Comparison of ENCODE assay signal across 8 cellular contexts in the genomic region with DNA sequence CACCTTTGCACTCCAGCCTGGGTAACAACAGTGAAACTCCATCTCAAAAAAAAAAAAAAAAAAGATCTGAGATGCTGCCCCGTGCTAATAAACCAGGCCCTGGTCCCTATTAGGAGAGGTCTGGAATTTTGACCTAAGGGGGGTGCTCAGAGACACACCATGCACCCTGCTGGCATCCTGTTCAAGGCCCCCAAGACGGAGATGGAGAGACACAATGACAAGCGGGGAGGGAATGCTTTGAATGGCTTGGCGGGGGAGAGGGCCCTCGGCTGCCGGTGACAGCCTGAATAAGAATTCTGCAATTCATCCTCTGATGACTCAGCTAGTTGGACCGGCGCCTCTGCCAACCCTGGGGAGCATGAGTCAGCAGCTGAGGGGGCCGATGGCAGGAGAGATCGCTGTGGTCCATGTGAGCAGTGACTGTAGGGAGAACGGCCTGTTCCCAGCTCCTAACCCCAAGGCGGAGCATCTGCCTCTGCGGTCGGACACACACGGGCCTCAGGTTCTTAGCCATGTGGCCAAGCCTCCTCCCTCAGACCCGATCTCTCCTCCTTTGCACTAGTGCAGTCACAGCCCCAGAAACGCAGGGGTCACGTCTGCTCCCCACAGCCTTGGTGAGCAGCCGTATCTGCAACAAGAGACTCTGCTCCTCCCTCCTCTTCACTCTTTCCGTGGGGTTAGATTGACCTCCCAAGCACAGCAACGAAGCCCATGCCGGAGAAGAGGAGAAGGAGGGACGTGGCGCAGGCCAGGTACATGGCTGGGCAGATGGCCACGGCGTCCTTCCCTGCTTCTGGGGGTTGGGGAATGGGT. TPM values are rescaled to one million over a fixed set of nuclear protein-coding genes. Genes with fewer than 3 reads are reported as not detected.
DNase-seq lines count a peak whose midpoint lies in the region; ATAC-seq and TF ChIP-seq lines count a peak whose summit lies in the region.

No MANE protein-coding gene starts in this region.

- no peak for TF ChIP-seq CTCF in lower lobe of right lung (IDR thresholded peaks at IDR 0.05)

- peak; percentile 13 for DNase-seq in DMS79 (lab: John Stamatoyannopoulos, UW)
- DNase-seq in NCI-H1436 (lab: John Stamatoyannopoulos, UW), result peak; percentile 75
- DNase-seq in activated CD4-positive, alpha-beta T cell treated with anti-CD3 and anti-CD28 coated beads for 4 hours, result peak; percentile 48 to 71
- DNase-seq in lower lobe of right lung, result peak; percentile 80
- peak; percentile 38 to 60 (median 45) for DNase-seq in stimulated activated CD4-positive, alpha-beta T cell treated with anti-CD3 and anti-CD28 coated beads, TNF-alpha, amount 100 ng/mL, for 48 hours (ENCODE audit: low read depth in 3 of 3)

- H3K4me1 ChIP-seq in ectodermal cell (ENCODE audit: control insufficient read depth, insufficient read depth, low read length) (peaks cover 12% of the 10 kb centered on the region), lower lobe of right lung (peaks cover 28% of the 10 kb centered on the region)

- peak; percentile 87 to 90 for ATAC-seq in lower lobe of right lung
- ATAC-seq in HG02798 (IDR thresholded peaks at IDR 0.05; ENCODE audit: poor library complexity, unreplicated experiment), result no peak
- ATAC-seq in HG03196 (IDR thresholded peaks at IDR 0.05; ENCODE audit: unreplicated experiment), result no peak

- WGBS in ectodermal cell, 2 experiments, result 29 to 31% methylated on average over 26 of the region's 26 CpGs

- intact Hi-C loops in lower lobe of right lung (cut with DNase I), result loop anchor here (5.0 kb wide), 1 partner anchor 37 kb away; no protein-coding TSS in a partner anchor

- H3K27me3 ChIP-seq in ectodermal cell (ENCODE audit: control insufficient read depth, insufficient read depth, low read length, poor library complexity, severe bottlenecking) (no peaks in the 10 kb centered on the region), lower lobe of right lung (ENCODE audit: low read depth) (no peaks in the 10 kb centered on the region)

- H3K9me3 ChIP-seq in ectodermal cell (ENCODE audit: control insufficient read depth, low read length) (no peaks in the 10 kb centered on the region), lower lobe of right lung (no peaks in the 10 kb centered on the region)

- H3K27ac ChIP-seq in ectodermal cell (ENCODE audit: insufficient read depth, low read depth, low read length, poor library complexity, severe bottlenecking) (peak overlapping the region; percentile 36), lower lobe of right lung (no peak overlapping the region)

- no peak overlapping the region for H3K4me3 ChIP-seq in ectodermal cell (ENCODE audit: insufficient read depth, low read depth, low read length)
- no peak overlapping the region for H3K4me3 ChIP-seq in lower lobe of right lung

- H3K36me3 ChIP-seq in ectodermal cell (ENCODE audit: control insufficient read depth, insufficient read depth, low read length) (no peaks in the 10 kb centered on the region), lower lobe of right lung (no peaks in the 10 kb centered on the region)

RNA-seq across cellular contexts. Expression of gene TRIM56, which starts 14.9 kb away (rescaled TPM):
- polyA plus RNA-seq in ectodermal cell (2013, experiment 1 of 4), result 5.4 TPM
- 4.9 TPM for polyA plus RNA-seq in ectodermal cell (2013, experiment 2 of 4)
- polyA plus RNA-seq in ectodermal cell (2013, experiment 3 of 4), result 2.5 TPM
- 4.3 TPM for polyA plus RNA-seq in ectodermal cell (2013, experiment 4 of 4)
- total RNA-seq in lower lobe of right lung, result 61.9 TPM

RNA-seq across cellular contexts. Expression of gene SERPINE1, which starts 26.7 kb away (rescaled TPM):
- polyA plus RNA-seq in ectodermal cell (2013, experiment 1 of 4), result 2.8 TPM
- polyA plus RNA-seq in ectodermal cell (2013, experiment 2 of 4), result 1.7 TPM
- 2.7 TPM for polyA plus RNA-seq in ectodermal cell (2013, experiment 3 of 4)
- polyA plus RNA-seq in ectodermal cell (2013, experiment 4 of 4), result 3.0 TPM
- 15.4 TPM for total RNA-seq in lower lobe of right lung

RNA-seq across cellular contexts. Expression of gene AP1S1, which starts 54.1 kb away (rescaled TPM):
- 57.2 TPM for polyA plus RNA-seq in ectodermal cell (2013, experiment 1 of 4)
- polyA plus RNA-seq in ectodermal cell (2013, experiment 2 of 4), result 50.0 TPM
- polyA plus RNA-seq in ectodermal cell (2013, experiment 3 of 4), result 43.9 TPM
- polyA plus RNA-seq in ectodermal cell (2013, experiment 4 of 4), result 47.8 TPM
- total RNA-seq in lower lobe of right lung, result 28.4 TPM

Comparison
In these comparisons a context has a peak if more than half of its experiments do, and no peak if none do; other contexts are left out.
1. DNase-seq: peak in every context shown above with its lines; median percentile 80 in lower lobe of right lung; 75 in NCI-H1436; 60 in activated CD4-positive, alpha-beta T cell treated with anti-CD3 and anti-CD28 coated beads for 4 hours; 45 in stimulated activated CD4-positive, alpha-beta T cell treated with anti-CD3 and anti-CD28 coated beads, TNF-alpha, amount 100 ng/mL, for 48 hours; 13 in DMS79.
2. ATAC-seq: peak in lower lobe of right lung (2 of 2); none in HG02798 (single experiment) and HG03196 (single experiment).